In genomic region chr1:5416518-5416917, GRCh38 we compare ENCODE assay signal across 7 cellular contexts.
"Had no signal": no experiment of that assay in that cellular context is flagged by ENCODE, and none has a peak within 500 bp of the region (broad histone marks: within the 10 kb centered on the region; RNA-seq: fewer than 3 reads in every experiment).

No MANE protein-coding gene starts in this region.

- H3K27ac ChIP-seq: HL-60 had no signal

- FAIRE-seq: HTR-8/SVneo, K562 had no signal

- H3K27me3 Mint-ChIP-seq: IgD-negative memory B cell had no signal

- ATAC-seq: K562 had no signal

- DNase-seq: IMR-90, KBM-7, KG1 had no signal

- H3K4me3 ChIP-seq: K562 had no signal

- H3K27ac Mint-ChIP-seq: IgD-negative memory B cell had no signal

- H3K4me1 Mint-ChIP-seq: IgD-negative memory B cell had no signal

- H3K4me3 Mint-ChIP-seq: IgD-negative memory B cell had no signal
